ENCODE assay signal across 24 cellular contexts in the genomic region with DNA sequence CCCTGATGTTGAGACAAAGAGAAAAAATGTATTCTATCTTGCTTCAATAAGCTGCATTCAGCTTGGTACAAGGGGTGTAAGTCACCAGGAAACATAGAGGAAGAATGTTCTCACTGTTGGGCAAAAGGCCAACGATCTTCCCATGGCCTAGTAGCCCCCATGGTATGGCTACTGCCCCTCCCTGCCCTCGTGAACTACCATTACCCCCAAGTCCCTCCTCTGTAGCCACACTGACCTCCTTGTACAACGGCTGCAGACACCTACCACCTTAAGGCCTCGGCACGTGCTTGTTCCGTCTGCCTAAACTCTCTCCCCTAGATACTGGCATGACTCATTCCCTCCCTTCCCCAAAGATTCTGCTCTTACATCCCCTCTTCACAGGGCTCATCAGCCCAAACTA.
"Had no signal": no experiment of that assay in that cellular context is flagged by ENCODE, and none has a peak within 500 bp of the region (broad histone marks: within the 10 kb centered on the region; RNA-seq: fewer than 3 reads in every experiment).

No MANE protein-coding gene starts in this region.

- H3K4me1 ChIP-seq: breast epithelium had no signal

- H3K36me3 Mint-ChIP-seq: activated CD8-positive, alpha-beta memory T cell treated with anti-CD3 and anti-CD28 coated beads, Interleukin-2, amount 10 ng/mL, durations not matched to agents 7 days and 5 days; activated naive CD4-positive, alpha-beta T cell treated with anti-CD3 and anti-CD28 coated beads, Interleukin-2, amount 50 U/mL, for 24 hours had no signal

- H3K27ac Mint-ChIP-seq: activated B cell treated with CpG ODN at 0.5 μM for 24 hours; activated CD4-positive, alpha-beta T cell treated with anti-CD3 and anti-CD28 coated beads, Interleukin-2, amount 10 ng/mL, durations not matched to agents 24 days and 14 days; activated CD8-positive, alpha-beta memory T cell treated with anti-CD3 and anti-CD28 coated beads, Interleukin-2, amount 10 ng/mL, durations not matched to agents 7 days and 5 days; activated naive CD4-positive, alpha-beta T cell treated with anti-CD3 and anti-CD28 coated beads, Interleukin-2, amount 50 U/mL, for 24 hours; activated T-cell treated with anti-CD3 and anti-CD28 coated beads, Interleukin-2, amount 50 U/mL, for 24 hours; activated T-helper 1 cell treated with anti-CD3 and anti-CD28 coated beads, Interleukin-12 subunit alpha, Interleukin-12 subunit beta, Interleukin-2, Interleukin-4 antibody, amounts not matched to agents 30 ng/mL and 10 ng/mL and 1 ng/mL, durations not matched to agents 14 hours and 24 hours and 36 hours; T-helper 17 cell had no signal

- H3K9me3 ChIP-seq: breast epithelium had no signal

- H3K4me3 ChIP-seq: breast epithelium had no signal

- H3K4me3 Mint-ChIP-seq: activated B cell treated with CpG ODN at 0.5 μM for 24 hours; activated CD4-positive, alpha-beta T cell treated with anti-CD3 and anti-CD28 coated beads, Interleukin-2, amount 10 ng/mL, durations not matched to agents 24 days and 14 days; activated CD8-positive, alpha-beta memory T cell treated with anti-CD3 and anti-CD28 coated beads, Interleukin-2, amount 10 ng/mL, durations not matched to agents 7 days and 5 days; activated naive CD4-positive, alpha-beta T cell treated with anti-CD3 and anti-CD28 coated beads, Interleukin-2, amount 50 U/mL, for 24 hours; activated T-cell treated with anti-CD3 and anti-CD28 coated beads, Interleukin-2, amount 50 U/mL, for 24 hours; activated T-helper 1 cell treated with anti-CD3 and anti-CD28 coated beads, Interleukin-12 subunit alpha, Interleukin-12 subunit beta, Interleukin-2, Interleukin-4 antibody, amounts not matched to agents 30 ng/mL and 10 ng/mL and 1 ng/mL, durations not matched to agents 14 hours and 24 hours and 36 hours; T-helper 17 cell had no signal

- H3K4me1 Mint-ChIP-seq: activated B cell treated with CpG ODN at 0.5 μM for 24 hours; activated CD4-positive, alpha-beta T cell treated with anti-CD3 and anti-CD28 coated beads, Interleukin-2, amount 10 ng/mL, durations not matched to agents 24 days and 14 days; activated CD8-positive, alpha-beta memory T cell treated with anti-CD3 and anti-CD28 coated beads, Interleukin-2, amount 10 ng/mL, durations not matched to agents 7 days and 5 days; activated naive CD4-positive, alpha-beta T cell treated with anti-CD3 and anti-CD28 coated beads, Interleukin-2, amount 50 U/mL, for 24 hours; T-helper 17 cell had no signal

- H3K9me3 Mint-ChIP-seq: activated CD4-positive, alpha-beta T cell treated with anti-CD3 and anti-CD28 coated beads, Interleukin-2, amount 10 ng/mL, durations not matched to agents 24 days and 14 days; activated naive CD4-positive, alpha-beta T cell treated with anti-CD3 and anti-CD28 coated beads, Interleukin-2, amount 50 U/mL, for 24 hours; activated T-helper 1 cell treated with anti-CD3 and anti-CD28 coated beads, Interleukin-12 subunit alpha, Interleukin-12 subunit beta, Interleukin-2, Interleukin-4 antibody, amounts not matched to agents 30 ng/mL and 10 ng/mL and 1 ng/mL, durations not matched to agents 14 hours and 24 hours and 36 hours had no signal

- H3K27me3 Mint-ChIP-seq: activated naive CD4-positive, alpha-beta T cell treated with anti-CD3 and anti-CD28 coated beads, Interleukin-2, amount 50 U/mL, for 24 hours had no signal

- H3K27me3 ChIP-seq: breast epithelium had no signal

- DNase-seq: activated B cell treated with CpG ODN at 0.5 μM for 24 hours; activated CD4-positive, alpha-beta T cell treated with anti-CD3 and anti-CD28 coated beads for 1 hour; activated CD4-positive, alpha-beta T cell treated with anti-CD3 and anti-CD28 coated beads, Interleukin-2, amount 10 ng/mL, durations not matched to agents 24 days and 14 days; activated CD4-positive, alpha-beta T cell treated with anti-CD3 and anti-CD28 coated beads, Interleukin-2, amount 50 U/mL, for 48 hours; activated CD8-positive, alpha-beta memory T cell treated with anti-CD3 and anti-CD28 coated beads, Interleukin-2, amount 10 ng/mL, durations not matched to agents 7 days and 5 days; activated effector memory CD4-positive, alpha-beta T cell treated with Interleukin-2 at 50 U/mL for 16 hours; activated naive CD4-positive, alpha-beta T cell; activated T-cell treated with anti-CD3 and anti-CD28 coated beads, Interleukin-2, amount 50 U/mL, for 24 hours; aorta; Kasumi-1; KBM-7; NCI-H1048; NCI-H146; NCI-H187 treated with DMSO at 0.1 percent for 48 hours; NCI-H2081 treated with DMSO at 0.1 percent for 48 hours; NCI-H446; NCI-H524; PC-3; SHP77 treated with DMSO at 0.1 percent for 48 hours; T-helper 17 cell; T-helper 9 cell had no signal

- H3K27ac ChIP-seq: breast epithelium had no signal

- H3K36me3 ChIP-seq: breast epithelium had no signal
